Comparison of ENCODE assay signal across 16 cellular contexts in genomic region chr2:217293046-217293445, GRCh38.
DNase-seq lines count a peak whose midpoint lies in the region; ATAC-seq and TF ChIP-seq lines count a peak whose summit lies in the region.
"Had no signal": no experiment of that assay in that cellular context is flagged by ENCODE, and none has a peak within 500 bp of the region (broad histone marks: within the 10 kb centered on the region; RNA-seq: fewer than 3 reads in every experiment).

No MANE protein-coding gene starts in this region.

- peak overlapping the region; percentile 94 for H3K4ac ChIP-seq in IMR-90 (ENCODE audit: low read depth, low read length)

- H3K36me3 ChIP-seq in IMR-90 (ENCODE audit: control insufficient read depth, insufficient read depth, low read length) (peaks cover 5% of the 10 kb centered on the region; the same call in 1 of the 2 replicates), esophagus muscularis mucosa (no peaks in the 10 kb centered on the region), SK-N-SH (replicated peaks in 1 of 2; ENCODE audit: control insufficient read depth in 1 of 2, insufficient read depth in 2 of 2, low read length in 1 of 2) (no peaks in the 10 kb centered on the region)
- H3K36me3 ChIP-seq: BLaER1 treated with 17β-estradiol and CSF1 and Interleukin-3, amounts not matched to agents 10 nM and 100 nM had no signal

- H2BK20ac ChIP-seq in IMR-90 (ENCODE audit: low read depth, low read length), result peak overlapping the region; percentile 97

- H4K91ac ChIP-seq in IMR-90 (ENCODE audit: insufficient read depth, low read depth, low read length), result peak overlapping the region; percentile 94

- H3F3A ChIP-seq in SK-N-SH (replicated peaks; ENCODE audit: insufficient read depth), result no peaks in the 10 kb centered on the region

- no peak for ATAC-seq in IMR-90 (ENCODE audit: low read depth)
- ATAC-seq in stimulated activated naive CD8-positive, alpha-beta T cell treated with anti-CD3 and anti-CD28 coated beads, Interleukin-15, Interleukin-2, amounts not matched to agents 100 U/mL and 50 U/mL, for 24 hours, result peak; percentile 32
- no peak for ATAC-seq in GM21717 (IDR thresholded peaks at IDR 0.05; ENCODE audit: unreplicated experiment)
- ATAC-seq: CD8-positive, alpha-beta T cell; GM12878 had no signal

- peaks cover 6% of the 10 kb centered on the region for H3K9me3 ChIP-seq in IMR-90 (ENCODE audit: control insufficient read depth, insufficient read depth, low read length)
- H3K9me3 ChIP-seq in esophagus muscularis mucosa, result peaks cover 0 to 5% (median 0%) of the 10 kb centered on the region in 4 donors
- no peaks in the 10 kb centered on the region; the same call in 1 of the 2 replicates for H3K9me3 ChIP-seq in SK-N-SH

- H3K9me2 ChIP-seq in SK-N-SH, result no peaks in the 10 kb centered on the region

- no peak overlapping the region for H3K27ac Mint-ChIP-seq in activated naive CD4-positive, alpha-beta T cell treated with anti-CD3 and anti-CD28 coated beads for 36 hours
- H3K27ac Mint-ChIP-seq: B cell; CD8-positive, alpha-beta T cell; H9 had no signal

- TF ChIP-seq RAD21 in IMR-90 (IDR thresholded peaks at IDR 0.05; ENCODE audit: low read length), result no peak
- TF ChIP-seq RAD21 in SK-N-SH (IDR thresholded peaks at IDR 0.05; ENCODE audit: low read length), result no peak

- H2BK120ac ChIP-seq in IMR-90 (ENCODE audit: low read depth, low read length), result peak overlapping the region; percentile 94

- H3K18ac ChIP-seq in IMR-90 (ENCODE audit: low read depth, low read length), result peak overlapping the region; percentile 70

- no TSS peak for BruUV-seq in IMR-90 (replicated peaks; lab: Mats Ljungman, UMichigan)

- H3K79me2 ChIP-seq in SK-N-SH (ENCODE audit: insufficient read depth), result no peaks in the 10 kb centered on the region

- H2BK15ac ChIP-seq in IMR-90 (ENCODE audit: low read depth, low read length), result peak overlapping the region; percentile 98

- H2BK5ac ChIP-seq in IMR-90 (ENCODE audit: low read depth, low read length, poor library complexity, severe bottlenecking), result peak overlapping the region; percentile 56

- in situ Hi-C loops in IMR-90 (cut with MboI; ENCODE audit: low sequenced_read_pairs), result no loop called here

- H3K27ac ChIP-seq in IMR-90 (ENCODE audit: insufficient read depth, low read length), result peak overlapping the region; percentile 84; the same call in 1 of the 2 replicates
- H3K27ac ChIP-seq in esophagus muscularis mucosa (replicated peaks in 1 of 4), result peak overlapping the region in 1 of 4 donors; percentile 9
- H3K27ac ChIP-seq in SK-N-SH (ENCODE audit: low read depth in 2 of 2, low read length in 1 of 2), result no peak overlapping the region
- H3K27ac ChIP-seq: BLaER1 treated with 17β-estradiol and CSF1 and Interleukin-3, amounts not matched to agents 10 nM and 100 nM had no signal

- CTCF ChIA-PET in activated naive CD4-positive, alpha-beta T cell treated with anti-CD3 and anti-CD28 coated beads for 36 hours (lab: Charles Lee), result no interaction called here
- CTCF ChIA-PET in IMR-90 (lab: Yijun Ruan, JAX) (interaction anchor here (0.6 to 1.0 kb wide), 2 partner anchors 8 to 535 kb away, joined by 3 to 7 read pairs; no protein-coding TSS in a partner anchor), SK-N-SH (lab: Yijun Ruan, JAX) (no interaction called here)

- H4K20me1 ChIP-seq in IMR-90 (ENCODE audit: insufficient read depth, low read length) (no peaks in the 10 kb centered on the region), SK-N-SH (ENCODE audit: insufficient read depth) (no peaks in the 10 kb centered on the region)
- H4K20me1 ChIP-seq: BLaER1 treated with 17β-estradiol and CSF1 and Interleukin-3, amounts not matched to agents 10 nM and 100 nM had no signal

- H3K4me1 Mint-ChIP-seq in activated naive CD4-positive, alpha-beta T cell treated with anti-CD3 and anti-CD28 coated beads for 36 hours (ENCODE audit: low read depth), result no peaks in the 10 kb centered on the region
- H3K4me1 Mint-ChIP-seq: B cell had no signal

- H3K4me3 Mint-ChIP-seq in activated naive CD4-positive, alpha-beta T cell treated with anti-CD3 and anti-CD28 coated beads for 36 hours, result no peak overlapping the region
- H3K4me3 Mint-ChIP-seq: B cell; CD8-positive, alpha-beta T cell; H9 had no signal

- H3K4me3 ChIP-seq in IMR-90 (ENCODE audit: insufficient read depth, low read depth, low read length) (no peak overlapping the region), esophagus muscularis mucosa (no peak overlapping the region), SK-N-SH (ENCODE audit: low read depth in 2 of 2, low read length in 1 of 2) (no peak overlapping the region)
- H3K4me3 ChIP-seq: BLaER1 treated with 17β-estradiol and CSF1 and Interleukin-3, amounts not matched to agents 10 nM and 100 nM; GM12878 had no signal

- DNase-seq in activated naive CD4-positive, alpha-beta T cell treated with anti-CD3 and anti-CD28 coated beads for 36 hours, result peak; percentile 8
- DNase-seq in activated naive CD4-positive, alpha-beta T cell treated with anti-CD3 and anti-CD28 coated beads, Interleukin-2, amount 50 U/mL, for 16 hours, result no peak
- DNase-seq in IMR-90 (no peak), esophagus muscularis mucosa (ENCODE audit: extremely low spot score) (peak; percentile 86), NK-92 (lab: John Stamatoyannopoulos, UW; ENCODE audit: unreplicated experiment) (no peak), SK-N-SH (no peak)
- DNase-seq in stimulated activated naive CD8-positive, alpha-beta T cell treated with anti-CD3 and anti-CD28 coated beads, Interleukin-15, Interleukin-2, amounts not matched to agents 100 U/mL and 50 U/mL, for 24 hours, result no peak
- DNase-seq: Calu3; CD8-positive, alpha-beta T cell; DMS79 treated with DMSO at 0.1 percent for 48 hours; GF-D8; H9 had no signal

- H2AFZ ChIP-seq in IMR-90 (replicated peaks; ENCODE audit: low read length, poor library complexity) (no peak overlapping the region), SK-N-SH (ENCODE audit: low read depth) (no peak overlapping the region)

- peak overlapping the region; percentile 55; the same call in 1 of the 2 replicates for H3K56ac ChIP-seq in IMR-90 (ENCODE audit: extremely low read depth, insufficient read depth, low read length)

- peak overlapping the region; percentile 94 for H2AK5ac ChIP-seq in IMR-90 (ENCODE audit: low read depth, low read length)

- H3K27me3 ChIP-seq in IMR-90 (ENCODE audit: control insufficient read depth, insufficient read depth, low read length), result no peaks in the 10 kb centered on the region
- H3K27me3 ChIP-seq in esophagus muscularis mucosa, result no peaks in the 10 kb centered on the region
- no peaks in the 10 kb centered on the region for H3K27me3 ChIP-seq in SK-N-SH (ENCODE audit: insufficient read depth)

- peak overlapping the region; percentile 32; the same call in 1 of the 2 replicates for H3K9ac ChIP-seq in IMR-90 (ENCODE audit: low read depth, low read length)
- no peak overlapping the region for H3K9ac ChIP-seq in SK-N-SH
- H3K9ac ChIP-seq: BLaER1 treated with 17β-estradiol and CSF1 and Interleukin-3, amounts not matched to agents 10 nM and 100 nM had no signal

- POLR2A ChIA-PET in IMR-90 (lab: Charles Lee; ENCODE audit: unreplicated experiment), result no interaction called here
- POLR2A ChIA-PET in SK-N-SH (lab: Yijun Ruan, JAX), result no interaction called here

- TF ChIP-seq POLR2A in IMR-90 (IDR thresholded peaks at IDR 0.05; ENCODE audit: low read depth, low read length) (no peak), esophagus muscularis mucosa (IDR thresholded peaks at IDR 0.05; ENCODE audit: low read depth) (no peak)

- dilution Hi-C loops in IMR-90 (cut with HindIII; ENCODE audit: low sequenced_read_pairs, unreplicated experiment), result no loop called here

- peak overlapping the region; percentile 68 to 87; a peak in 3 of 4 replicates for H4K8ac ChIP-seq in IMR-90 (ENCODE audit: low read depth in 2 of 2, low read length in 2 of 2)

- peak overlapping the region; percentile 92 for H4K5ac ChIP-seq in IMR-90 (ENCODE audit: low read depth, low read length)

- peaks cover 5% of the 10 kb centered on the region for H3K9me3 Mint-ChIP-seq in activated naive CD4-positive, alpha-beta T cell treated with anti-CD3 and anti-CD28 coated beads for 36 hours

- intact Hi-C loops in activated naive CD4-positive, alpha-beta T cell treated with anti-CD3 and anti-CD28 coated beads for 36 hours (cut with micrococcal nuclease), result no loop called here
- intact Hi-C loops in IMR-90 (cut with micrococcal nuclease), result no loop called here
- intact Hi-C loops in esophagus muscularis mucosa (cut with DNase I), result no loop called here

- H3K27me3 Mint-ChIP-seq in activated naive CD4-positive, alpha-beta T cell treated with anti-CD3 and anti-CD28 coated beads for 36 hours (ENCODE audit: low read depth), result no peaks in the 10 kb centered on the region

- H2AK9ac ChIP-seq in IMR-90 (replicated peaks; ENCODE audit: low read depth, low read length, poor library complexity), result no peak overlapping the region

- H3K23ac ChIP-seq in IMR-90 (ENCODE audit: low read depth, low read length), result peak overlapping the region; percentile 14; the same call in 1 of the 2 replicates

- H3K4me2 ChIP-seq in IMR-90 (ENCODE audit: low read depth, low read length) (no peak overlapping the region), SK-N-SH (no peak overlapping the region)
- H3K4me2 ChIP-seq: BLaER1 treated with 17β-estradiol and CSF1 and Interleukin-3, amounts not matched to agents 10 nM and 100 nM had no signal

- TF ChIP-seq CTCF in IMR-90 (conservative IDR thresholded peaks at IDR 0.05; ENCODE audit: low read depth, low read length) (no peak), esophagus muscularis mucosa (IDR thresholded peaks at IDR 0.05) (no peak), SK-N-SH (IDR thresholded peaks at IDR 0.05) (no peak)

- TF ChIP-seq EP300 in esophagus muscularis mucosa (IDR thresholded peaks at IDR 0.05) (no peak), SK-N-SH (IDR thresholded peaks at IDR 0.05; ENCODE audit: borderline replicate concordance in 1 of 2, low read depth in 1 of 2, low read length in 1 of 2) (no peak)

- peaks cover 7 to 13% of the 10 kb centered on the region in 2 experiments; a peak in 3 of 4 replicates for H3K79me1 ChIP-seq in IMR-90 (ENCODE audit: low read depth in 1 of 2, low read length in 2 of 2)

- 93% methylated on average over 2 of the region's 5 CpGs; no CpG with 5 or more reads in 1 of the 2 experiments for WGBS in IMR-90 (ENCODE audit: extremely low coverage in 2 of 2, insufficient read length in 1 of 2), 2 experiments
- WGBS in esophagus muscularis mucosa, result 86% methylated on average over 5 of the region's 5 CpGs
- WGBS in SK-N-SH (ENCODE audit: low lambda C conversion rate), result 78% methylated on average over 4 of the region's 5 CpGs

- peak overlapping the region; percentile 86 for H3K14ac ChIP-seq in IMR-90 (replicated peaks; ENCODE audit: low read depth, low read length)

- H3K4me1 ChIP-seq in IMR-90 (ENCODE audit: control insufficient read depth, insufficient read depth, low read length) (peaks cover 20% of the 10 kb centered on the region), esophagus muscularis mucosa (peaks cover 17 to 42% (median 35%) of the 10 kb centered on the region in 4 donors), SK-N-SH (ENCODE audit: control insufficient read depth in 1 of 2, insufficient read depth in 2 of 2, low read depth in 1 of 2, low read length in 1 of 2) (peaks cover 0 to 18% of the 10 kb centered on the region in 2 experiments; a peak in 2 of 4 replicates)
- H3K4me1 ChIP-seq: BLaER1 treated with 17β-estradiol and CSF1 and Interleukin-3, amounts not matched to agents 10 nM and 100 nM had no signal

- H3K36me3 Mint-ChIP-seq in activated naive CD4-positive, alpha-beta T cell treated with anti-CD3 and anti-CD28 coated beads for 36 hours (ENCODE audit: low read depth), result no peaks in the 10 kb centered on the region
- H3K36me3 Mint-ChIP-seq: CD8-positive, alpha-beta T cell had no signal

- H3K9me1 ChIP-seq in IMR-90 (ENCODE audit: insufficient read depth, low read length), result peaks cover 7% of the 10 kb centered on the region; the same call in 1 of the 2 replicates

Comparison
In these comparisons a context has a peak if more than half of its experiments do, and no peak if none do; other contexts are left out.
1. DNase-seq: peak in activated naive CD4-positive, alpha-beta T cell treated with anti-CD3 and anti-CD28 coated beads for 36 hours (single experiment) and esophagus muscularis mucosa (single experiment); none in activated naive CD4-positive, alpha-beta T cell treated with anti-CD3 and anti-CD28 coated beads, Interleukin-2, amount 50 U/mL, for 16 hours (single experiment), IMR-90 (single experiment), stimulated activated naive CD8-positive, alpha-beta T cell treated with anti-CD3 and anti-CD28 coated beads, Interleukin-15, Interleukin-2, amounts not matched to agents 100 U/mL and 50 U/mL, for 24 hours (single experiment), NK-92 (single experiment) and SK-N-SH (single experiment).